ENCODE assay signal across 15 cellular contexts in the genomic region with DNA sequence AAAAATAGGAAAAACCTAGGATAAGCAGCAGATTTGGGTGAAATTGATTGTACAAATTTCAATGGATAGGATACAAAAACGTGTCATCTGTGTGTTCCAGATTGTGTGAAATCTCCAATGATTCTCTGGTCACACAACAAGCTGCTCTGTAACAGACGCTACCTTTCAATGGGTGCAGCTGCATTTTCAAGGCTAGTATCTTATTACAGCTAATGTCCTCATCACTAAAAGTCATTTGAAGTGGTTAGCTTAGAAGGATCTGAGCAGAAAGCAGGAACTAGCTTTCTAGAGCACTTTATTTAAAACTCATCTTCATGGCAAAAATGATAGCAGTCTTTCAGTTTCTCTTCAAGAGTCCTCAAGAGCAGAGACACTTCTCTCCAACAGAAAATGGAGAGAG.
"Had no signal": no experiment of that assay in that cellular context is flagged by ENCODE, and none has a peak within 500 bp of the region (broad histone marks: within the 10 kb centered on the region; RNA-seq: fewer than 3 reads in every experiment).

No MANE protein-coding gene starts in this region.

- H3K4me1 Mint-ChIP-seq: activated CD4-positive, alpha-beta T cell treated with anti-CD3 and anti-CD28 coated beads for 36 hours; central memory CD8-positive, alpha-beta T cell; naive thymus-derived CD8-positive, alpha-beta T cell had no signal

- H3K36me3 ChIP-seq: heart right ventricle, neutrophil, right atrium auricular region, tibial nerve, vagina had no signal

- H3K27me3 Mint-ChIP-seq: activated CD4-positive, alpha-beta T cell treated with anti-CD3 and anti-CD28 coated beads for 36 hours; activated CD8-positive, alpha-beta T cell treated with anti-CD3 and anti-CD28 coated beads for 36 hours; brain; central memory CD8-positive, alpha-beta T cell; naive thymus-derived CD8-positive, alpha-beta T cell had no signal

- H3K4me1 ChIP-seq: heart right ventricle, right atrium auricular region, tibial nerve, vagina had no signal

- H3K4me3 ChIP-seq: heart right ventricle, mucosa of descending colon, right atrium auricular region, skin epidermis, tibial nerve, vagina had no signal

- DNase-seq: activated CD4-positive, alpha-beta T cell treated with anti-CD3 and anti-CD28 coated beads for 36 hours; activated CD8-positive, alpha-beta memory T cell treated with anti-CD3 and anti-CD28 coated beads, Interleukin-2, amount 50 U/mL, for 4 hours; activated CD8-positive, alpha-beta T cell treated with anti-CD3 and anti-CD28 coated beads for 36 hours; effector memory CD4-positive, alpha-beta T cell; heart right ventricle; islet precursor cell; mucosa of descending colon; naive thymus-derived CD8-positive, alpha-beta T cell had no signal

- H3K27ac Mint-ChIP-seq: activated CD4-positive, alpha-beta T cell treated with anti-CD3 and anti-CD28 coated beads for 36 hours; activated CD8-positive, alpha-beta T cell treated with anti-CD3 and anti-CD28 coated beads for 36 hours; brain; naive thymus-derived CD8-positive, alpha-beta T cell had no signal

- H3K4me3 Mint-ChIP-seq: activated CD4-positive, alpha-beta T cell treated with anti-CD3 and anti-CD28 coated beads for 36 hours; activated CD8-positive, alpha-beta T cell treated with anti-CD3 and anti-CD28 coated beads for 36 hours; brain; central memory CD8-positive, alpha-beta T cell; naive thymus-derived CD8-positive, alpha-beta T cell had no signal

- H3K27me3 ChIP-seq: heart right ventricle, neutrophil, right atrium auricular region, tibial nerve, vagina had no signal

- H3K9me3 ChIP-seq: heart right ventricle, mucosa of descending colon, neutrophil, right atrium auricular region, vagina had no signal

- H3K36me3 Mint-ChIP-seq: brain; naive thymus-derived CD8-positive, alpha-beta T cell had no signal

- H3K9me3 Mint-ChIP-seq: activated CD8-positive, alpha-beta T cell treated with anti-CD3 and anti-CD28 coated beads for 36 hours; brain had no signal

- H3K27ac ChIP-seq: heart right ventricle, neutrophil, right atrium auricular region, skin epidermis, tibial nerve, vagina had no signal
